Comparison of ENCODE assay signal across 8 cellular contexts in genomic region chr2:27080603-27080938, GRCh38. TPM values are rescaled to one million over a fixed set of nuclear protein-coding genes. Genes with fewer than 3 reads are reported as not detected.
DNase-seq lines count a peak whose midpoint lies in the region; ATAC-seq and TF ChIP-seq lines count a peak whose summit lies in the region.

No MANE protein-coding gene starts in this region.

- CTCF ChIA-PET in SK-N-SH (lab: Yijun Ruan, JAX), result interaction anchor here (0.9 to 14.6 kb wide), 14 partner anchors 10 to 232 kb away, joined by 3 to 227 read pairs (median 6); partner anchors contain the start of genes AGBL5, MAPRE3 and OST4

- H3K9me3 ChIP-seq in SK-N-SH (no peaks in the 10 kb centered on the region), left lung (no peaks in the 10 kb centered on the region), stomach (no peaks in the 10 kb centered on the region)

- DNase-seq in SK-N-SH (no peak), left lung (no peak), stomach (no peak), ecto neural progenitor cell (ENCODE audit: low spot score) (no peak)
- no peak for DNase-seq in activated naive CD8-positive, alpha-beta T cell treated with anti-CD3 and anti-CD28 coated beads, Interleukin-2, amount 10 ng/mL, durations not matched to agents 7 days and 5 days

- peak overlapping the region; percentile 100 for H3K4me2 ChIP-seq in SK-N-SH

- TF ChIP-seq RAD21 in SK-N-SH (IDR thresholded peaks at IDR 0.05; ENCODE audit: low read length), result no peak

- peak overlapping the region; percentile 82 for H3K4me3 Mint-ChIP-seq in activated naive CD8-positive, alpha-beta T cell treated with anti-CD3 and anti-CD28 coated beads, Interleukin-2, amount 10 ng/mL, durations not matched to agents 7 days and 5 days

- peak overlapping the region; percentile 79 to 99 for H3K27ac ChIP-seq in SK-N-SH (ENCODE audit: low read depth in 2 of 2, low read length in 1 of 2)
- H3K27ac ChIP-seq in left lung, result peak overlapping the region in 1 of 2 donors; percentile 38
- H3K27ac ChIP-seq in stomach, result peak overlapping the region in 4 of 5 donors; percentile 92 to 94 (median 92)

- peaks cover 39% of the 10 kb centered on the region for H3K4me1 Mint-ChIP-seq in activated naive CD8-positive, alpha-beta T cell treated with anti-CD3 and anti-CD28 coated beads, Interleukin-2, amount 10 ng/mL, durations not matched to agents 7 days and 5 days

- WGBS in SK-N-SH (ENCODE audit: low lambda C conversion rate), result 92% methylated on average over 14 of the region's 14 CpGs
- 70 to 87% (median 86%) methylated on average over 9 to 14 of the region's 14 CpGs for WGBS in stomach, 5 donors

- intact Hi-C loops in left lung (cut with DNase I) (loop anchor here in 1 of 2 donors (10.0 kb wide), 2 partner anchors 46 to 116 kb away; partner anchors contain the start of gene TMEM214), stomach (cut with DNase I; ENCODE audit: low total_unique reads) (loop anchor here (10.0 kb wide), 1 partner anchor 46 kb away; the partner anchor contains the start of gene TMEM214)

- H3K36me3 ChIP-seq in SK-N-SH (replicated peaks in 1 of 2; ENCODE audit: control insufficient read depth in 1 of 2, insufficient read depth in 2 of 2, low read length in 1 of 2) (peaks cover 16 to 38% of the 10 kb centered on the region in 2 experiments), left lung (peaks cover 0 to 5% of the 10 kb centered on the region in 2 donors), stomach (peaks cover 0 to 17% (median 6%) of the 10 kb centered on the region in 4 donors)

- H3K9ac ChIP-seq in SK-N-SH, result no peak overlapping the region

- H3K4me1 ChIP-seq in SK-N-SH (ENCODE audit: control insufficient read depth in 1 of 2, insufficient read depth in 2 of 2, low read depth in 1 of 2, low read length in 1 of 2) (peaks cover 22 to 64% of the 10 kb centered on the region in 2 experiments), left lung (peaks cover 23 to 66% of the 10 kb centered on the region in 2 donors), stomach (peaks cover 27 to 86% (median 62%) of the 10 kb centered on the region in 4 donors)

- H3K9me3 Mint-ChIP-seq in activated naive CD8-positive, alpha-beta T cell treated with anti-CD3 and anti-CD28 coated beads, Interleukin-2, amount 10 ng/mL, durations not matched to agents 7 days and 5 days, result no peaks in the 10 kb centered on the region

- H3F3A ChIP-seq in SK-N-SH (replicated peaks; ENCODE audit: insufficient read depth), result peaks cover 17% of the 10 kb centered on the region

- TF ChIP-seq EP300 in SK-N-SH (IDR thresholded peaks at IDR 0.05; ENCODE audit: borderline replicate concordance in 1 of 2, low read depth in 1 of 2, low read length in 1 of 2), result no peak
- no peak for TF ChIP-seq EP300 in stomach (IDR thresholded peaks at IDR 0.05)

- H3K27me3 ChIP-seq in SK-N-SH (ENCODE audit: insufficient read depth) (no peaks in the 10 kb centered on the region), left lung (peaks cover 0 to 13% of the 10 kb centered on the region in 2 donors), stomach (peaks cover 0 to 5% (median 0%) of the 10 kb centered on the region in 3 donors)

- peaks cover 32% of the 10 kb centered on the region for H3K79me2 ChIP-seq in SK-N-SH (ENCODE audit: insufficient read depth)

- peak overlapping the region; percentile 98 for H3K27ac Mint-ChIP-seq in activated naive CD8-positive, alpha-beta T cell treated with anti-CD3 and anti-CD28 coated beads, Interleukin-2, amount 10 ng/mL, durations not matched to agents 7 days and 5 days

- H3K9me2 ChIP-seq in SK-N-SH, result no peaks in the 10 kb centered on the region

- H3K4me3 ChIP-seq in SK-N-SH (ENCODE audit: low read depth in 2 of 2, low read length in 1 of 2), result peak overlapping the region; percentile 79 to 93
- peak overlapping the region; percentile 45 for H3K4me3 ChIP-seq in left lung
- H3K4me3 ChIP-seq in stomach, result peak overlapping the region; percentile 54 to 66 (median 60)

- H2AFZ ChIP-seq in SK-N-SH (ENCODE audit: low read depth), result no peak overlapping the region

- H3K36me3 Mint-ChIP-seq in activated naive CD8-positive, alpha-beta T cell treated with anti-CD3 and anti-CD28 coated beads, Interleukin-2, amount 10 ng/mL, durations not matched to agents 7 days and 5 days, result no peaks in the 10 kb centered on the region

- TF ChIP-seq POLR2A in stomach (IDR thresholded peaks at IDR 0.05), result no peak

- H3K27me3 Mint-ChIP-seq in activated naive CD8-positive, alpha-beta T cell treated with anti-CD3 and anti-CD28 coated beads, Interleukin-2, amount 10 ng/mL, durations not matched to agents 7 days and 5 days, result no peaks in the 10 kb centered on the region

- TF ChIP-seq CTCF in SK-N-SH (IDR thresholded peaks at IDR 0.05) (no peak), left lung (IDR thresholded peaks at IDR 0.05) (no peak), stomach (IDR thresholded peaks at IDR 0.05) (no peak)

- peaks cover 16% of the 10 kb centered on the region; the same call in 1 of the 2 replicates for H4K20me1 ChIP-seq in SK-N-SH (ENCODE audit: insufficient read depth)

- ATAC-seq in SK-N-SH treated with all-trans-retinoic acid at 6 μM for 48 hours, result no peak
- ATAC-seq in activated naive CD8-positive, alpha-beta T cell treated with anti-CD3 and anti-CD28 coated beads, Interleukin-2, amount 10 ng/mL, durations not matched to agents 7 days and 5 days (ENCODE audit: low read depth), result no peak
- no peak for ATAC-seq in left lung
- no peak for ATAC-seq in GM21423 (IDR thresholded peaks at IDR 0.05; ENCODE audit: unreplicated experiment)
- ATAC-seq in GM21447 (IDR thresholded peaks at IDR 0.05; ENCODE audit: unreplicated experiment), result no peak

- POLR2A ChIA-PET in SK-N-SH (lab: Yijun Ruan, JAX), result interaction anchor here (0.5 to 6.7 kb wide), 4 partner anchors 8 to 30 kb away, joined by 3 to 63 read pairs (median 30); partner anchors contain the start of genes AGBL5 and OST4
- POLR2A ChIA-PET in activated naive CD8-positive, alpha-beta T cell treated with anti-CD3 and anti-CD28 coated beads, Interleukin-2, amount 10 ng/mL, durations not matched to agents 7 days and 5 days (lab: Charles Lee), result interaction anchor here (0.7 to 10.4 kb wide), 7 partner anchors 8 to 1328 kb away, joined by 3 to 113 read pairs (median 4); partner anchors contain the start of genes AGBL5 and OST4

TF ChIP-seq in SK-N-SH, 30 proteins besides CTCF, POLR2A, EP300 and RAD21 (continues in another document):
- TF ChIP-seq JUND (IDR thresholded peaks at IDR 0.05), result no peak
- no peak for TF ChIP-seq POLR2AphosphoS5 (IDR thresholded peaks at IDR 0.05; ENCODE audit: low read depth, low read length)

TF ChIP-seq in SK-N-SH treated with all-trans-retinoic acid at 6 μM for 48 hours, 23 proteins besides CTCF, POLR2A, EP300 and RAD21:
- TF ChIP-seq BACH2 (CRISPR knock-in tag; IDR thresholded peaks at IDR 0.05; ENCODE audit: borderline replicate concordance), result no peak
- TF ChIP-seq ZC3H10 (CRISPR knock-in tag; IDR thresholded peaks at IDR 0.05), result no peak
- TF ChIP-seq CSDC2 (CRISPR knock-in tag; IDR thresholded peaks at IDR 0.05), result no peak

RNA-seq across cellular contexts. Expression of gene EMILIN1, which starts 2.2 kb away (rescaled TPM):
- 184 and 286 TPM in 2 replicates for polyA plus RNA-seq in SK-N-SH (2012; rRNA removed)
- polyA plus RNA-seq in SK-N-SH (2012; cell fraction: cytosol; rRNA removed), result 96.2 and 169 TPM in 2 replicates
- polyA plus RNA-seq in SK-N-SH (2012; cell fraction: nucleus; rRNA removed), result 206 and 267 TPM in 2 replicates
- 1 to 10 TPM in 1 of 2 experiments, under 1 TPM in 1; 0.91 to 1.2 TPM for total RNA-seq in activated naive CD8-positive, alpha-beta T cell treated with anti-CD3 and anti-CD28 coated beads, Interleukin-2, amount 10 ng/mL, durations not matched to agents 7 days and 5 days
- total RNA-seq in left lung, result 100 to 1,000 TPM; 151 to 161 TPM
- 100 to 1,000 TPM in 2 of 5 donors, 10 to 100 TPM in 3; 17.5 to 208 (median 89.2) TPM for total RNA-seq in stomach
- polyA plus RNA-seq in stomach, result 10 to 100 TPM; 19.6 to 53.1 (median 31.1) TPM

RNA-seq across cellular contexts. Expression of gene KHK, which starts 6.0 kb away (rescaled TPM):
- polyA plus RNA-seq in SK-N-SH (2012; rRNA removed) (6.5 and 10.3 TPM in 2 replicates), stomach (1 to 10 TPM; 3.5 to 5.9 (median 4.2) TPM)
- polyA plus RNA-seq in SK-N-SH (2012; cell fraction: cytosol; rRNA removed), result 5.2 and 7.6 TPM in 2 replicates
- polyA plus RNA-seq in SK-N-SH (2012; cell fraction: nucleus; rRNA removed), result 12.4 and 21.0 TPM in 2 replicates
- total RNA-seq in activated naive CD8-positive, alpha-beta T cell treated with anti-CD3 and anti-CD28 coated beads, Interleukin-2, amount 10 ng/mL, durations not matched to agents 7 days and 5 days, result 10 to 100 TPM; 13.1 to 13.7 TPM
- total RNA-seq in left lung (10 to 100 TPM in 1 of 2 donors, 1 to 10 TPM in 1; 4.6 to 11.5 TPM), stomach (10 to 100 TPM in 1 of 5 donors, 1 to 10 TPM in 3, not detected in 1; 1.3 to 18.2 (median 3.0) TPM)

RNA-seq across cellular contexts. Expression of gene OST4, which starts 9.1 kb away (rescaled TPM):
- polyA plus RNA-seq in SK-N-SH (2012; rRNA removed), result 876 and 1,851 TPM in 2 replicates
- polyA plus RNA-seq in SK-N-SH (2012; cell fraction: cytosol; rRNA removed), result 1,232 and 1,463 TPM in 2 replicates
- 356 and 431 TPM in 2 replicates for polyA plus RNA-seq in SK-N-SH (2012; cell fraction: nucleus; rRNA removed)
- 100 to 1,000 TPM; 302 to 325 TPM for total RNA-seq in activated naive CD8-positive, alpha-beta T cell treated with anti-CD3 and anti-CD28 coated beads, Interleukin-2, amount 10 ng/mL, durations not matched to agents 7 days and 5 days
- total RNA-seq in left lung, result 100 to 1,000 TPM; 294 to 407 TPM
- 100 to 1,000 TPM in 4 of 5 donors, 10 to 100 TPM in 1; 16.8 to 281 (median 134) TPM for total RNA-seq in stomach
- 100 to 1,000 TPM; 421 to 610 (median 506) TPM for polyA plus RNA-seq in stomach

RNA-seq across cellular contexts. Expression of gene AGBL5, which starts 29.1 kb away (rescaled TPM):
- polyA plus RNA-seq in SK-N-SH (2012; rRNA removed) (45.5 and 47.8 TPM in 2 replicates), stomach (10 to 100 TPM; 11.5 to 16.6 (median 13.6) TPM)
- polyA plus RNA-seq in SK-N-SH (2012; cell fraction: cytosol; rRNA removed), result 32.0 and 43.2 TPM in 2 replicates
- 33.7 and 37.7 TPM in 2 replicates for polyA plus RNA-seq in SK-N-SH (2012; cell fraction: nucleus; rRNA removed)
- total RNA-seq in activated naive CD8-positive, alpha-beta T cell treated with anti-CD3 and anti-CD28 coated beads, Interleukin-2, amount 10 ng/mL, durations not matched to agents 7 days and 5 days, result 10 to 100 TPM; 14.9 to 18.0 TPM
- total RNA-seq in left lung (10 to 100 TPM; 12.0 to 20.6 TPM), stomach (10 to 100 TPM in 3 of 5 donors, 1 to 10 TPM in 2; 7.8 to 29.0 (median 11.6) TPM)

RNA-seq across cellular contexts. Expression of gene CGREF1, which starts 38.4 kb away (rescaled TPM):
- polyA plus RNA-seq in SK-N-SH (2012; rRNA removed) (17.1 and 18.3 TPM in 2 replicates), stomach (1 to 10 TPM; 2.3 to 3.2 (median 2.4) TPM)
- 14.7 and 20.2 TPM in 2 replicates for polyA plus RNA-seq in SK-N-SH (2012; cell fraction: cytosol; rRNA removed)
- 14.7 and 15.3 TPM in 2 replicates for polyA plus RNA-seq in SK-N-SH (2012; cell fraction: nucleus; rRNA removed)
- total RNA-seq in activated naive CD8-positive, alpha-beta T cell treated with anti-CD3 and anti-CD28 coated beads, Interleukin-2, amount 10 ng/mL, durations not matched to agents 7 days and 5 days, result 1 to 10 TPM; 1.6 TPM
- total RNA-seq in left lung (1 to 10 TPM; 2.8 to 3.4 TPM), stomach (1 to 10 TPM in 3 of 5 donors, not detected in 2; 1.4 to 4.1 (median 2.6) TPM)

Comparison
In these comparisons a context has a peak if more than half of its experiments do, and no peak if none do; other contexts are left out.
1. RNA of gene EMILIN1, which starts 2.2 kb away (total RNA-seq): 151 to 161 TPM in left lung and 17.5 to 208 TPM in stomach; 0.91 to 1.2 TPM in activated naive CD8-positive, alpha-beta T cell treated with anti-CD3 and anti-CD28 coated beads, Interleukin-2, amount 10 ng/mL, durations not matched to agents 7 days and 5 days; every median in the first group is over 4 times any median in the second.
2. Peak in every context shown above with its lines, with median percentiles within 50 percentile points of each other: H3K4me3 ChIP-seq.